In genomic region chr9:85420750-85421149, GRCh38 we compare ENCODE assay signal across 18 cellular contexts.
DNase-seq lines count a peak whose midpoint lies in the region; ATAC-seq, FAIRE-seq and TF ChIP-seq lines count a peak whose summit lies in the region.
"Had no signal": no experiment of that assay in that cellular context is flagged by ENCODE, and none has a peak within 500 bp of the region (broad histone marks: within the 10 kb centered on the region; RNA-seq: fewer than 3 reads in every experiment).

No MANE protein-coding gene starts in this region.

- POLR2A ChIA-PET in naive thymus-derived CD8-positive, alpha-beta T cell (lab: Charles Lee), result no interaction called here

- no peak for TF ChIP-seq POLR2A in vagina (IDR thresholded peaks at IDR 0.05)
- no peak for TF ChIP-seq POLR2A in H54 (IDR thresholded peaks at IDR 0.05; ENCODE audit: low read depth, low read length)

- peaks cover 1% of the 10 kb centered on the region for H3K27me3 Mint-ChIP-seq in GM23338 (ENCODE audit: insufficient read depth, low read depth, poor library complexity)
- peaks cover 1 to 12% (median 7%) of the 10 kb centered on the region in 5 donors for H3K27me3 Mint-ChIP-seq in naive thymus-derived CD8-positive, alpha-beta T cell

- no peaks in the 10 kb centered on the region for H4K20me1 ChIP-seq in BLaER1 treated with 17β-estradiol and CSF1 and Interleukin-3, amounts not matched to agents 10 nM and 100 nM
- H4K20me1 ChIP-seq in GM23338 (replicated peaks; ENCODE audit: insufficient read depth), result no peaks in the 10 kb centered on the region

- H3K4me1 Mint-ChIP-seq in GM23338, result peaks cover 9% of the 10 kb centered on the region
- H3K4me1 Mint-ChIP-seq in naive thymus-derived CD8-positive, alpha-beta T cell, result peaks cover 1 to 7% (median 4%) of the 10 kb centered on the region in 4 donors

- peaks cover 14% of the 10 kb centered on the region for H3K9me2 ChIP-seq in GM23338 (ENCODE audit: insufficient read depth)

- H3K27me3 ChIP-seq in BLaER1 treated with 17β-estradiol and CSF1 and Interleukin-3, amounts not matched to agents 10 nM and 100 nM, result no peaks in the 10 kb centered on the region
- H3K27me3 ChIP-seq in GM23338 (ENCODE audit: insufficient read depth) (no peaks in the 10 kb centered on the region), vagina (no peaks in the 10 kb centered on the region)
- H3K27me3 ChIP-seq: colonic mucosa, tibial nerve had no signal

- H3K4me1 ChIP-seq in BLaER1 treated with 17β-estradiol and CSF1 and Interleukin-3, amounts not matched to agents 10 nM and 100 nM, result peaks cover 7 to 16% (median 11%) of the 10 kb centered on the region in 10 experiments; a peak in 16 of 20 replicates
- H3K4me1 ChIP-seq in GM23338 (ENCODE audit: insufficient read depth) (peaks cover 5% of the 10 kb centered on the region; the same call in 1 of the 2 replicates), vagina (peaks cover 6% of the 10 kb centered on the region)
- H3K4me1 ChIP-seq: colonic mucosa, gastroesophageal sphincter had no signal

- no peak for TF ChIP-seq CTCF in GM23338 (conservative IDR thresholded peaks at IDR 0.05; ENCODE audit: low read depth in 2 of 2)
- TF ChIP-seq CTCF in vagina (IDR thresholded peaks at IDR 0.05), result no peak

- no peak overlapping the region for H3K9ac ChIP-seq in BLaER1 treated with 17β-estradiol and CSF1 and Interleukin-3, amounts not matched to agents 10 nM and 100 nM

- H3F3A ChIP-seq in GM23338 (replicated peaks; ENCODE audit: low read depth), result no peaks in the 10 kb centered on the region

- FAIRE-seq in H54 (lab: Jason Lieb, UNC), result no peak
- FAIRE-seq: GM19239 had no signal

- peak; percentile 79 for DNase-seq in GM23338 (ENCODE audit: low spot score)
- peak; percentile 85 for DNase-seq in astrocyte of the hippocampus (ENCODE audit: low read depth, low spot score)
- peak; percentile 92 for DNase-seq in left kidney (ENCODE audit: low read depth, low spot score)
- DNase-seq in vagina (ENCODE audit: extremely low spot score in 2 of 2), result no peak
- no peak for DNase-seq in naive thymus-derived CD8-positive, alpha-beta T cell
- no peak for DNase-seq in H54 (ENCODE audit: insufficient read length, low spot score)
- DNase-seq: activated naive CD4-positive, alpha-beta T cell treated with Interleukin-2 at 50 U/mL for 16 hours; colonic mucosa; MV-4-11; NCI-H510A treated with DMSO at 0.1 percent for 48 hours had no signal

- H3K9me3 Mint-ChIP-seq in GM23338, result peaks cover 10% of the 10 kb centered on the region; the same call in 2 of the 3 replicates
- peaks cover 0 to 9% (median 0%) of the 10 kb centered on the region in 9 donors for H3K9me3 Mint-ChIP-seq in naive thymus-derived CD8-positive, alpha-beta T cell

- H3K36me3 Mint-ChIP-seq in GM23338 (ENCODE audit: low read depth), result no peaks in the 10 kb centered on the region
- no peaks in the 10 kb centered on the region for H3K36me3 Mint-ChIP-seq in naive thymus-derived CD8-positive, alpha-beta T cell

- H3K36me3 ChIP-seq in BLaER1 treated with 17β-estradiol and CSF1 and Interleukin-3, amounts not matched to agents 10 nM and 100 nM, result no peaks in the 10 kb centered on the region
- H3K36me3 ChIP-seq in GM23338 (ENCODE audit: insufficient read depth) (no peaks in the 10 kb centered on the region; the same call in 1 of the 2 replicates), vagina (no peaks in the 10 kb centered on the region)
- H3K36me3 ChIP-seq: colonic mucosa, gastroesophageal sphincter, tibial nerve had no signal

- no peak overlapping the region for H3K4me3 ChIP-seq in BLaER1 treated with 17β-estradiol and CSF1 and Interleukin-3, amounts not matched to agents 10 nM and 100 nM
- no peak overlapping the region for H3K4me3 ChIP-seq in GM23338
- H3K4me3 ChIP-seq in vagina, result no peak overlapping the region
- H3K4me3 ChIP-seq: colonic mucosa, gastroesophageal sphincter, tibial nerve had no signal

- H3K27ac ChIP-seq in BLaER1 treated with 17β-estradiol and CSF1 and Interleukin-3, amounts not matched to agents 10 nM and 100 nM, result peak overlapping the region in 2 of 11 experiments; percentile 3 to 13; a peak in 1 of 22 replicates
- no peak overlapping the region for H3K27ac ChIP-seq in GM23338 (ENCODE audit: low read depth)
- H3K27ac ChIP-seq in vagina, result no peak overlapping the region
- H3K27ac ChIP-seq: colonic mucosa, gastroesophageal sphincter, HL-60, tibial nerve had no signal

- peak overlapping the region in 9 of 11 experiments; percentile 4 to 46 (median 23); a peak in 13 of 22 replicates for H3K4me2 ChIP-seq in BLaER1 treated with 17β-estradiol and CSF1 and Interleukin-3, amounts not matched to agents 10 nM and 100 nM
- H3K4me2 ChIP-seq in GM23338, result no peak overlapping the region

- no peak overlapping the region for H2AFZ ChIP-seq in GM23338

- intact Hi-C loops in vagina (cut with DNase I), result no loop called here

- peak; percentile 63 for ATAC-seq in GM23338
- no peak for ATAC-seq in HG03469 (IDR thresholded peaks at IDR 0.05; ENCODE audit: unreplicated experiment)
- no peak for ATAC-seq in naive thymus-derived CD8-positive, alpha-beta T cell
- ATAC-seq: gastroesophageal sphincter, Right ventricle myocardium inferior, sciatic nerve had no signal

- peaks cover 0 to 10% (median 0%) of the 10 kb centered on the region in 11 experiments; a peak in 1 of 22 replicates for H3K9me3 ChIP-seq in BLaER1 treated with 17β-estradiol and CSF1 and Interleukin-3, amounts not matched to agents 10 nM and 100 nM (replicated peaks in 1 of 11)
- no peaks in the 10 kb centered on the region for H3K9me3 ChIP-seq in vagina
- H3K9me3 ChIP-seq: colonic mucosa, tibial nerve had no signal

- no peak overlapping the region for H3K4me3 Mint-ChIP-seq in GM23338
- H3K4me3 Mint-ChIP-seq in naive thymus-derived CD8-positive, alpha-beta T cell, result no peak overlapping the region

- peak overlapping the region; percentile 55; the same call in 1 of the 2 replicates for H3K27ac Mint-ChIP-seq in GM23338
- peak overlapping the region in 1 of 10 donors; percentile 7 for H3K27ac Mint-ChIP-seq in naive thymus-derived CD8-positive, alpha-beta T cell

- H3K79me2 ChIP-seq in GM23338 (replicated peaks; ENCODE audit: insufficient read depth), result no peaks in the 10 kb centered on the region

TF ChIP-seq in GM23338, 12 proteins besides CTCF, POLR2A, EP300 and RAD21:
- no peak for TF ChIP-seq JUNB (IDR thresholded peaks at IDR 0.05; ENCODE audit: unreplicated experiment)
- no peak for TF ChIP-seq ZNF331 (CRISPR knock-in tag; IDR thresholded peaks at IDR 0.05; ENCODE audit: low read depth)

Comparison
In these comparisons a context has a peak if more than half of its experiments do, and no peak if none do; other contexts are left out.
1. DNase-seq: peak in GM23338 (single experiment), astrocyte of the hippocampus (single experiment) and left kidney (single experiment); none in vagina (0 of 2), naive thymus-derived CD8-positive, alpha-beta T cell (0 of 10) and H54 (single experiment).